In genomic region chr10:62242965-62243646, GRCh38 we compare ENCODE assay signal across 8 cellular contexts. TPM values are rescaled to one million over a fixed set of nuclear protein-coding genes. Genes with fewer than 3 reads are reported as not detected.
DNase-seq lines count a peak whose midpoint lies in the region; ATAC-seq and TF ChIP-seq lines count a peak whose summit lies in the region.
"Not testable (repeated sequence)": the region's sequence is repeated elsewhere in the genome, so short reads cannot be mapped to it uniquely, and the experiment has no call there.

No MANE protein-coding gene starts in this region.

- TF ChIP-seq CTCF in WI38 (IDR thresholded peaks at IDR 0.05; ENCODE audit: low read depth, low read length): not testable (repeated sequence)

- H3K4me3 ChIP-seq in WI38 (ENCODE audit: low read depth, low read length): peak overlapping the region; percentile 60

- DNase-seq in DMS53 treated with DMSO at 0.1 percent for 48 hours (lab: John Stamatoyannopoulos, UW; ENCODE audit: unreplicated experiment) (peak; percentile 74), MV-4-11 (lab: John Stamatoyannopoulos, UW) (peak; percentile 94), dermis blood vessel endothelial cell (peak; percentile 75), smooth muscle cell of the brain vasculature (ENCODE audit: low read depth, low spot score) (peak; percentile 64)
- DNase-seq in left lobe of liver (ENCODE audit: low spot score): not testable (repeated sequence)

- ATAC-seq in GM19463 (IDR thresholded peaks at IDR 0.05; ENCODE audit: unreplicated experiment) (peak; percentile 88), HG03064 (IDR thresholded peaks at IDR 0.05; ENCODE audit: low read depth, unreplicated experiment) (peak; percentile 93), left lobe of liver (peak; percentile 29)

RNA-seq across cellular contexts. Expression of gene RTKN2, which starts 25.5 kb away (rescaled TPM):
- total RNA-seq in dermis blood vessel endothelial cell: 0.17 and 0.33 TPM in 2 replicates
- 0.05 TPM for total RNA-seq in left lobe of liver

Comparison
In these comparisons a context has a peak if more than half of its experiments do, and no peak if none do; other contexts are left out.
1. ATAC-seq: peak in every context shown above with its lines; median percentile 93 in HG03064; 88 in GM19463; 29 in left lobe of liver.